Comparison of ENCODE assay signal across 18 cellular contexts in genomic region chr22:49871482-49871881, GRCh38. TPM values are rescaled to one million over a fixed set of nuclear protein-coding genes. Genes with fewer than 3 reads are reported as not detected.
DNase-seq lines count a peak whose midpoint lies in the region; ATAC-seq and TF ChIP-seq lines count a peak whose summit lies in the region.
"Had no signal": no experiment of that assay in that cellular context is flagged by ENCODE, and none has a peak within 500 bp of the region (broad histone marks: within the 10 kb centered on the region; RNA-seq: fewer than 3 reads in every experiment).

No MANE protein-coding gene starts in this region.

- no TSS peak for BruUV-seq in A673 (replicated peaks; lab: Mats Ljungman, UMichigan)

- peak; percentile 25 for DNase-seq in A673 (ENCODE audit: low spot score)
- no peak for DNase-seq in T-helper 17 cell
- peak; percentile 30 for DNase-seq in mesenteric fat pad (ENCODE audit: low spot score)
- DNase-seq in activated CD8-positive, alpha-beta memory T cell treated with anti-CD3 and anti-CD28 coated beads, Interleukin-2, amount 10 ng/mL, durations not matched to agents 7 days and 5 days, result no peak
- DNase-seq: BE2C; CD8-positive, alpha-beta memory T cell; KBM-7; MM.1S; NCI-H1105 treated with DMSO at 0.1 percent for 48 hours; NCI-H187; NCI-H446; NCI-H748 treated with DMSO at 0.1 percent for 48 hours; SHP77 treated with DMSO at 0.1 percent for 48 hours had no signal

- peak overlapping the region; percentile 34 for H3K27ac Mint-ChIP-seq in T-helper 17 cell
- H3K27ac Mint-ChIP-seq in activated CD8-positive, alpha-beta memory T cell treated with anti-CD3 and anti-CD28 coated beads, Interleukin-2, amount 10 ng/mL, durations not matched to agents 7 days and 5 days, result no peak overlapping the region

- no peaks in the 10 kb centered on the region for H3K27me3 Mint-ChIP-seq in T-helper 17 cell
- no peaks in the 10 kb centered on the region for H3K27me3 Mint-ChIP-seq in activated CD8-positive, alpha-beta memory T cell treated with anti-CD3 and anti-CD28 coated beads, Interleukin-2, amount 10 ng/mL, durations not matched to agents 7 days and 5 days

- peaks cover under 1% of the 10 kb centered on the region for H3K36me3 ChIP-seq in A673 (ENCODE audit: insufficient read depth, low read length, poor library complexity, severe bottlenecking)
- peaks cover 21% of the 10 kb centered on the region for H3K36me3 ChIP-seq in KOPT-K1 (ENCODE audit: insufficient read depth, low read length)

- CTCF ChIA-PET in A673 (lab: Charles Lee), result no interaction called here
- CTCF ChIA-PET in activated CD8-positive, alpha-beta memory T cell treated with anti-CD3 and anti-CD28 coated beads, Interleukin-2, amount 10 ng/mL, durations not matched to agents 7 days and 5 days (lab: Charles Lee), result interaction anchor here (0.9 to 1.0 kb wide), 2 partner anchors 9 to 104 kb away, joined by 3 to 4 read pairs; no protein-coding TSS in a partner anchor

- peaks cover 13% of the 10 kb centered on the region for H3K9me3 Mint-ChIP-seq in activated CD8-positive, alpha-beta memory T cell treated with anti-CD3 and anti-CD28 coated beads, Interleukin-2, amount 10 ng/mL, durations not matched to agents 7 days and 5 days (ENCODE audit: low read depth)

- TF ChIP-seq CTCF in A673 (conservative IDR thresholded peaks at IDR 0.05; ENCODE audit: low read depth, low read length), result no peak

- no peaks in the 10 kb centered on the region for H3K36me3 Mint-ChIP-seq in T-helper 17 cell (ENCODE audit: low read depth)
- H3K36me3 Mint-ChIP-seq in activated CD8-positive, alpha-beta memory T cell treated with anti-CD3 and anti-CD28 coated beads, Interleukin-2, amount 10 ng/mL, durations not matched to agents 7 days and 5 days, result peaks cover 67% of the 10 kb centered on the region

- POLR2A ChIA-PET in A673 (lab: Charles Lee; ENCODE audit: low non-redundant PET), result no interaction called here

- intact Hi-C loops in A673 (cut with micrococcal nuclease; ENCODE audit: unreplicated experiment), result no loop called here

- no peak overlapping the region for H3K4me3 ChIP-seq in A673 (ENCODE audit: low read depth, low read length, poor library complexity, severe bottlenecking)
- H3K4me3 ChIP-seq: HAP-1 had no signal

- no peaks in the 10 kb centered on the region for H3K4me1 ChIP-seq in A673 (ENCODE audit: insufficient read depth, low read length, poor library complexity, severe bottlenecking)
- H3K4me1 ChIP-seq: BE2C, HAP-1 had no signal

- H3K27ac ChIP-seq in A673 (ENCODE audit: low read depth, low read length, poor library complexity, severe bottlenecking) (no peak overlapping the region), KOPT-K1 (ENCODE audit: low read depth, low read length, poor library complexity, severe bottlenecking) (peak overlapping the region; percentile 91)

- ATAC-seq in T-helper 17 cell (no peak), HG03025 (IDR thresholded peaks at IDR 0.05; ENCODE audit: low FRiP score, unreplicated experiment) (no peak), HG03095 (IDR thresholded peaks at IDR 0.05; ENCODE audit: unreplicated experiment) (no peak)
- ATAC-seq in activated CD8-positive, alpha-beta memory T cell treated with anti-CD3 and anti-CD28 coated beads, Interleukin-2, amount 10 ng/mL, durations not matched to agents 7 days and 5 days, result no peak
- ATAC-seq: Panc1 had no signal

- H3K9me3 ChIP-seq in A673 (ENCODE audit: low read depth, low read length, poor library complexity, severe bottlenecking) (peaks cover 16% of the 10 kb centered on the region), KOPT-K1 (ENCODE audit: insufficient read depth, low read length, poor library complexity, severe bottlenecking) (peaks cover 10% of the 10 kb centered on the region), T-helper 17 cell (ENCODE audit: control insufficient read depth, low read length, poor library complexity, severe bottlenecking) (no peaks in the 10 kb centered on the region)

- H3K27me3 ChIP-seq in A673 (replicated peaks; ENCODE audit: insufficient read depth, low read depth, low read length, poor library complexity), result no peaks in the 10 kb centered on the region
- H3K27me3 ChIP-seq: BE2C had no signal

- no peak overlapping the region for H3K4me3 Mint-ChIP-seq in T-helper 17 cell
- H3K4me3 Mint-ChIP-seq in activated CD8-positive, alpha-beta memory T cell treated with anti-CD3 and anti-CD28 coated beads, Interleukin-2, amount 10 ng/mL, durations not matched to agents 7 days and 5 days, result no peak overlapping the region

- H3K4me1 Mint-ChIP-seq in T-helper 17 cell, result peaks cover 52% of the 10 kb centered on the region
- H3K4me1 Mint-ChIP-seq in activated CD8-positive, alpha-beta memory T cell treated with anti-CD3 and anti-CD28 coated beads, Interleukin-2, amount 10 ng/mL, durations not matched to agents 7 days and 5 days, result peaks cover 54% of the 10 kb centered on the region

RNA-seq across cellular contexts. Expression of gene ZBED4, which starts 17.8 kb away (rescaled TPM):
- total RNA-seq in A673 (2021) (31.5 and 33.1 TPM in 2 replicates), T-helper 17 cell (10 to 100 TPM; 15.4 to 20.4 TPM), mesenteric fat pad (10.4 TPM)
- 10 to 100 TPM; 24.1 to 25.7 TPM for total RNA-seq in activated CD8-positive, alpha-beta memory T cell treated with anti-CD3 and anti-CD28 coated beads, Interleukin-2, amount 10 ng/mL, durations not matched to agents 7 days and 5 days

RNA-seq across cellular contexts. Expression of gene BRD1, which starts 43.8 kb away (rescaled TPM):
- total RNA-seq in A673 (2021) (47.2 and 51.2 TPM in 2 replicates), T-helper 17 cell (100 to 1,000 TPM; 127 to 153 TPM), mesenteric fat pad (25.0 TPM)
- total RNA-seq in activated CD8-positive, alpha-beta memory T cell treated with anti-CD3 and anti-CD28 coated beads, Interleukin-2, amount 10 ng/mL, durations not matched to agents 7 days and 5 days, result 10 to 100 TPM; 49.9 to 56.6 TPM

RNA-seq across cellular contexts. Expression of gene ALG12, which starts 46.8 kb away (rescaled TPM):
- total RNA-seq in A673 (2021), result 18.6 and 19.8 TPM in 2 replicates
- total RNA-seq in T-helper 17 cell, result 10 to 100 TPM; 13.7 to 15.4 TPM
- total RNA-seq in mesenteric fat pad, result 12.5 TPM
- 10 to 100 TPM; 16.8 to 18.8 TPM for total RNA-seq in activated CD8-positive, alpha-beta memory T cell treated with anti-CD3 and anti-CD28 coated beads, Interleukin-2, amount 10 ng/mL, durations not matched to agents 7 days and 5 days

RNA-seq across cellular contexts. Expression of gene CRELD2, which starts 47.0 kb away (rescaled TPM):
- 54.1 and 54.7 TPM in 2 replicates for total RNA-seq in A673 (2021)
- total RNA-seq in T-helper 17 cell, result 10 to 100 TPM; 28.1 to 36.7 TPM
- total RNA-seq in mesenteric fat pad, result 36.5 TPM
- total RNA-seq in activated CD8-positive, alpha-beta memory T cell treated with anti-CD3 and anti-CD28 coated beads, Interleukin-2, amount 10 ng/mL, durations not matched to agents 7 days and 5 days, result 10 to 100 TPM; 43.9 to 51.2 TPM

Comparison
In these comparisons a context has a peak if more than half of its experiments do, and no peak if none do; other contexts are left out.
1. DNase-seq: peak in A673 (single experiment) and mesenteric fat pad (single experiment); none in T-helper 17 cell (0 of 3) and activated CD8-positive, alpha-beta memory T cell treated with anti-CD3 and anti-CD28 coated beads, Interleukin-2, amount 10 ng/mL, durations not matched to agents 7 days and 5 days (single experiment).